ENCODE assay signal across 8 cellular contexts in genomic region chr12:56300644-56301464, GRCh38. TPM values are rescaled to one million over a fixed set of nuclear protein-coding genes. Genes with fewer than 3 reads are reported as not detected.
DNase-seq lines count a peak whose midpoint lies in the region; ATAC-seq, FAIRE-seq and TF ChIP-seq lines count a peak whose summit lies in the region.

No MANE protein-coding gene starts in this region.

- FAIRE-seq in K562 (lab: Jason Lieb, UNC) = peak; percentile 98

- TF ChIP-seq EP300 in K562 (IDR thresholded peaks at IDR 0.05; ENCODE audit: low read length) = peak; percentile 69; the same call in 1 of the 2 replicates

- BruUV-seq in K562 (replicated peaks; lab: Mats Ljungman, UMichigan) = TSS peak; percentile 90

- intact Hi-C loops in K562 (cut with micrococcal nuclease) = loop anchor here (2.0 kb wide), 3 partner anchors 14 to 182 kb away; partner anchors contain the start of genes COQ10A and ZC3H10
- intact Hi-C loops in left colon (cut with DNase I, micrococcal nuclease) = no loop called here
- intact Hi-C loops in tibial artery (cut with DNase I; ENCODE audit: low total_unique reads) = loop anchor here (2.0 kb wide), 1 partner anchor 76 kb away; the partner anchor contains the start of gene NABP2

- CTCF ChIA-PET in AG04450 (lab: Charles Lee) = interaction anchor here (0.9 to 2.3 kb wide), 3 partner anchors 8 to 213 kb away, joined by 3 to 5 read pairs (median 4); no protein-coding TSS in a partner anchor
- CTCF ChIA-PET in K562 (lab: Yijun Ruan, JAX; ENCODE audit: low intra/inter-chr PET ratio) = interaction anchor here (1.1 to 1.5 kb wide), 2 partner anchors 77 to 94 kb away, joined by 4 to 7 read pairs; partner anchors contain the start of gene NABP2

- POLR2A ChIA-PET in AG04450 (lab: Yijun Ruan, JAX) = interaction anchor here (0.6 to 1.7 kb wide), 5 partner anchors 8 to 59 kb away, joined by 3 to 5 read pairs (median 4); partner anchors contain the start of gene STAT2
- POLR2A ChIA-PET in K562 (lab: Yijun Ruan, JAX) = interaction anchor here (0.6 to 3.2 kb wide), 11 partner anchors 7 to 257 kb away, joined by 3 to 18 read pairs (median 3); no protein-coding TSS in a partner anchor

- H3K9me1 ChIP-seq in K562 (ENCODE audit: control insufficient read depth, insufficient read depth, low read length) = no peaks in the 10 kb centered on the region

- no peaks in the 10 kb centered on the region; the same call in 1 of the 2 replicates for H4K20me1 ChIP-seq in K562 (replicated peaks; ENCODE audit: control insufficient read depth, insufficient read depth, low read length)

- ATAC-seq in K562 (peak; percentile 74), left colon (peak; percentile 10), HG03460 (IDR thresholded peaks at IDR 0.05; ENCODE audit: unreplicated experiment) (no peak)

- peaks cover 48% of the 10 kb centered on the region for H3K79me2 ChIP-seq in K562 (ENCODE audit: control insufficient read depth, insufficient read depth, low read length)

- H3K36me3 ChIP-seq in HUES6 (ENCODE audit: control insufficient read depth, insufficient read depth, low read length) (peaks cover 46% of the 10 kb centered on the region), K562 (ENCODE audit: control insufficient read depth, insufficient read depth, low read length) (peaks cover 56% of the 10 kb centered on the region), tibial artery (peaks cover 0 to 17% (median 0%) of the 10 kb centered on the region in 3 donors)

- H3K27me3 ChIP-seq in AG04450 (ENCODE audit: control insufficient read depth, insufficient read depth, low read length) (no peaks in the 10 kb centered on the region), HUES6 (ENCODE audit: control insufficient read depth, insufficient read depth, low read length) (no peaks in the 10 kb centered on the region), K562 (ENCODE audit: control insufficient read depth in 2 of 2, insufficient read depth in 2 of 2, low read length in 2 of 2) (no peaks in the 10 kb centered on the region), tibial artery (no peaks in the 10 kb centered on the region)

- DNase-seq in AG04450 (ENCODE audit: low read depth, low spot score) = no peak
- DNase-seq in K562 (ENCODE audit: extremely low read depth in 1 of 4, low spot score in 3 of 4) = peak; percentile 44 to 95 (median 68)
- peak; percentile 14 to 38 for DNase-seq in left colon
- no peak for DNase-seq in tibial artery
- DNase-seq in SKM-1 treated with dmso at 0.1 percent for 144 hours (lab: John Stamatoyannopoulos, UW; ENCODE audit: unreplicated experiment) = no peak
- no peak for DNase-seq in GM19238 (ENCODE audit: insufficient read length, low spot score)

- peak overlapping the region; percentile 64 for H3K4me3 ChIP-seq in AG04450 (ENCODE audit: low read depth, low read length)
- H3K4me3 ChIP-seq in HUES6 (ENCODE audit: low read depth, low read length) = peak overlapping the region; percentile 97
- peak overlapping the region; percentile 64 for H3K4me3 ChIP-seq in K562
- peak overlapping the region; percentile 79 to 93 for H3K4me3 ChIP-seq in tibial artery

- H3K4me2 ChIP-seq in K562 (ENCODE audit: insufficient read depth, low read length) = peak overlapping the region; percentile 93

- peak overlapping the region; percentile 74 for H3K9ac ChIP-seq in HUES6 (ENCODE audit: low read length)
- H3K9ac ChIP-seq in K562 (ENCODE audit: insufficient read depth in 1 of 2, low read depth in 2 of 2, low read length in 2 of 2) = peak overlapping the region; percentile 87 to 88; a peak in 3 of 4 replicates

- peak overlapping the region; percentile 73 for H3K27ac ChIP-seq in AG04450 (ENCODE audit: low read depth, low read length)
- H3K27ac ChIP-seq in HUES6 (ENCODE audit: low read depth, low read length) = peak overlapping the region; percentile 57
- H3K27ac ChIP-seq in K562 (ENCODE audit: extremely low read depth, low read depth, low read length) = peak overlapping the region; percentile 98
- H3K27ac ChIP-seq in tibial artery = peak overlapping the region; percentile 90

- H3K4me1 ChIP-seq in HUES6 (ENCODE audit: control insufficient read depth, insufficient read depth, low read length) = peaks cover 8% of the 10 kb centered on the region; the same call in 1 of the 2 replicates
- H3K4me1 ChIP-seq in K562 (replicated peaks in 1 of 2; ENCODE audit: control insufficient read depth in 2 of 2, insufficient read depth in 2 of 2, low read length in 2 of 2) = peaks cover 22 to 42% of the 10 kb centered on the region in 2 experiments
- peaks cover 0 to 54% (median 37%) of the 10 kb centered on the region in 4 donors for H3K4me1 ChIP-seq in tibial artery

- WGBS in K562 (ENCODE audit: insufficient coverage, low coverage, missing lambda C conversion rate) = 3% methylated on average over 21 of the region's 21 CpGs

- H2AFZ ChIP-seq in K562 (ENCODE audit: low read depth, low read length) = peak overlapping the region; percentile 85

- no peak for TF ChIP-seq RAD21 in K562 (CRISPR knock-in tag; conservative IDR thresholded peaks at IDR 0.05 in 1 of 2, IDR thresholded peaks at IDR 0.05 in 1 of 2)

- TF ChIP-seq CTCF in AG04450 (IDR thresholded peaks at IDR 0.05; ENCODE audit: low read depth, low read length) (no peak; the same call in 1 of the 2 replicates), K562 (IDR thresholded peaks at IDR 0.05 in 2 of 3, conservative IDR thresholded peaks at IDR 0.05 in 1 of 3; ENCODE audit: insufficient read depth in 2 of 3, low read depth in 1 of 3, low read length in 3 of 3) (no peak), tibial artery (IDR thresholded peaks at IDR 0.05) (no peak)

- in situ Hi-C loops in K562 (cut with MboI) = no loop called here

- H3K9me3 ChIP-seq in AG04450 (ENCODE audit: control insufficient read depth, insufficient read depth, low read length) (no peaks in the 10 kb centered on the region), HUES6 (ENCODE audit: control insufficient read depth, insufficient read depth, low read depth, low read length) (no peaks in the 10 kb centered on the region), K562 (replicated peaks; ENCODE audit: control insufficient read depth, insufficient read depth, low read depth, low read length) (no peaks in the 10 kb centered on the region), tibial artery (no peaks in the 10 kb centered on the region)

- TF ChIP-seq POLR2A in K562 (conservative IDR thresholded peaks at IDR 0.05) = peak; percentile 44

RNA-seq across cellular contexts. Expression of gene CS, which starts 0.7 kb away (rescaled TPM):
- polyA plus RNA-seq in AG04450 (2011; rRNA removed) (167 and 173 TPM in 2 replicates), K562 (2011; rRNA removed) (107 and 183 TPM in 2 replicates), K562 (2014; fragmentation: Illumina TruSeq; extraction: Trizol) (301 and 390 TPM in 2 replicates), K562 (2014; fragmentation: Nextera tagmentation; extraction: Ambion mirVana) (100 to 1,000 TPM in 1 of 2 experiments, 10 to 100 TPM in 1; 99.9 to 239 TPM), K562 (2014; rRNA removed) (109 and 122 TPM in 2 replicates)
- 200 and 232 TPM in 2 replicates for polyA minus RNA-seq in AG04450 (2011; rRNA and poly(A)+ RNA removed)
- total RNA-seq in K562 (2011; cell fraction: chromatin; rRNA removed; ENCODE audit: low replicate concordance) = 232 and 281 TPM in 2 replicates
- total RNA-seq in K562 (2011; cell fraction: nucleolus; rRNA removed) = 149 and 156 TPM in 2 replicates
- 189 and 239 TPM in 2 replicates for total RNA-seq in K562 (2011; cell fraction: nucleoplasm; rRNA removed)
- total RNA-seq in K562 (2014; rRNA removed) (103 and 130 TPM in 2 replicates), K562 (2014; rRNA removed; fragmentation: Illumina TruSeq; extraction: Trizol) (149 and 156 TPM in 2 replicates), K562 (2015; rRNA removed; fragmentation: Illumina TruSeq; extraction: Trizol) (164 and 168 TPM in 2 replicates), K562 (2021) (365 and 375 TPM in 2 replicates), left colon (100 to 1,000 TPM; 304 to 403 TPM)
- 101 and 152 TPM in 2 replicates for polyA plus RNA-seq in K562 (2011; cell fraction: cytosol; rRNA removed)
- 173 and 189 TPM in 2 replicates for polyA plus RNA-seq in K562 (2011; cell fraction: nucleus; rRNA removed)
- polyA plus RNA-seq in K562 (2012) = 183 and 226 TPM in 2 replicates
- polyA minus RNA-seq in K562 (2011; rRNA and poly(A)+ RNA removed) = 150 and 226 TPM in 2 replicates
- 315 and 351 TPM in 2 replicates for polyA minus RNA-seq in K562 (2011; cell fraction: cytosol; rRNA and poly(A)+ RNA removed)
- polyA minus RNA-seq in K562 (2011; cell fraction: nucleus; rRNA and poly(A)+ RNA removed) = 64.2 and 101 TPM in 2 replicates

RNA-seq across cellular contexts. Expression of gene CNPY2, which starts 14.9 kb away (rescaled TPM):
- polyA plus RNA-seq in AG04450 (2011; rRNA removed) (186 and 194 TPM in 2 replicates), K562 (2011; rRNA removed) (181 and 190 TPM in 2 replicates), K562 (2014; fragmentation: Illumina TruSeq; extraction: Trizol) (139 and 142 TPM in 2 replicates), K562 (2014; fragmentation: Nextera tagmentation; extraction: Ambion mirVana) (10 to 100 TPM; 33.8 to 45.0 TPM), K562 (2014; rRNA removed) (163 and 169 TPM in 2 replicates)
- 45.0 and 55.6 TPM in 2 replicates for polyA minus RNA-seq in AG04450 (2011; rRNA and poly(A)+ RNA removed)
- total RNA-seq in K562 (2011; cell fraction: chromatin; rRNA removed; ENCODE audit: low replicate concordance) = 149 and 200 TPM in 2 replicates
- total RNA-seq in K562 (2011; cell fraction: nucleolus; rRNA removed) = 156 TPM in 2 replicates
- 170 and 172 TPM in 2 replicates for total RNA-seq in K562 (2011; cell fraction: nucleoplasm; rRNA removed)
- total RNA-seq in K562 (2014; rRNA removed) (92.1 and 99.8 TPM in 2 replicates), K562 (2014; rRNA removed; fragmentation: Illumina TruSeq; extraction: Trizol) (147 and 150 TPM in 2 replicates), K562 (2015; rRNA removed; fragmentation: Illumina TruSeq; extraction: Trizol) (134 and 138 TPM in 2 replicates), K562 (2021) (126 and 135 TPM in 2 replicates), left colon (10 to 100 TPM; 70.8 to 90.5 TPM)
- polyA plus RNA-seq in K562 (2011; cell fraction: cytosol; rRNA removed) = 120 and 165 TPM in 2 replicates
- polyA plus RNA-seq in K562 (2011; cell fraction: nucleus; rRNA removed) = 78.9 and 103 TPM in 2 replicates
- polyA plus RNA-seq in K562 (2012) = 118 and 164 TPM in 2 replicates
- polyA minus RNA-seq in K562 (2011; rRNA and poly(A)+ RNA removed) = 106 and 114 TPM in 2 replicates
- polyA minus RNA-seq in K562 (2011; cell fraction: cytosol; rRNA and poly(A)+ RNA removed) = 30.3 and 31.9 TPM in 2 replicates
- 22.1 and 38.5 TPM in 2 replicates for polyA minus RNA-seq in K562 (2011; cell fraction: nucleus; rRNA and poly(A)+ RNA removed)

RNA-seq across cellular contexts. Expression of gene PAN2, which starts 32.9 kb away (rescaled TPM):
- polyA plus RNA-seq in AG04450 (2011; rRNA removed) (18.5 and 22.2 TPM in 2 replicates), K562 (2011; rRNA removed) (66.1 and 134 TPM in 2 replicates), K562 (2014; fragmentation: Illumina TruSeq; extraction: Trizol) (29.1 and 35.3 TPM in 2 replicates), K562 (2014; fragmentation: Nextera tagmentation; extraction: Ambion mirVana) (10 to 100 TPM; 15.0 to 23.9 TPM), K562 (2014; rRNA removed) (39.4 and 65.2 TPM in 2 replicates)
- 10.0 and 13.9 TPM in 2 replicates for polyA minus RNA-seq in AG04450 (2011; rRNA and poly(A)+ RNA removed)
- total RNA-seq in K562 (2011; cell fraction: chromatin; rRNA removed; ENCODE audit: low replicate concordance) = 615 and 739 TPM in 2 replicates
- 296 and 318 TPM in 2 replicates for total RNA-seq in K562 (2011; cell fraction: nucleolus; rRNA removed)
- 263 and 299 TPM in 2 replicates for total RNA-seq in K562 (2011; cell fraction: nucleoplasm; rRNA removed)
- total RNA-seq in K562 (2014; rRNA removed) (25.0 and 25.6 TPM in 2 replicates), K562 (2014; rRNA removed; fragmentation: Illumina TruSeq; extraction: Trizol) (25.9 and 26.0 TPM in 2 replicates), K562 (2015; rRNA removed; fragmentation: Illumina TruSeq; extraction: Trizol) (21.6 and 21.7 TPM in 2 replicates), K562 (2021) (40.2 and 51.4 TPM in 2 replicates), left colon (10 to 100 TPM; 46.4 to 53.8 TPM)
- 22.2 and 36.4 TPM in 2 replicates for polyA plus RNA-seq in K562 (2011; cell fraction: cytosol; rRNA removed)
- 942 and 1,795 TPM in 2 replicates for polyA plus RNA-seq in K562 (2011; cell fraction: nucleus; rRNA removed)
- 42.1 and 71.3 TPM in 2 replicates for polyA plus RNA-seq in K562 (2012)
- polyA minus RNA-seq in K562 (2011; rRNA and poly(A)+ RNA removed) = 27.5 and 64.2 TPM in 2 replicates
- polyA minus RNA-seq in K562 (2011; cell fraction: cytosol; rRNA and poly(A)+ RNA removed) = 13.0 and 14.8 TPM in 2 replicates
- polyA minus RNA-seq in K562 (2011; cell fraction: nucleus; rRNA and poly(A)+ RNA removed) = 98.8 and 223 TPM in 2 replicates

RNA-seq across cellular contexts. Expression of gene COQ10A, which starts 34.1 kb away (rescaled TPM):
- 12.1 and 15.6 TPM in 2 replicates for polyA plus RNA-seq in AG04450 (2011; rRNA removed)
- polyA minus RNA-seq in AG04450 (2011; rRNA and poly(A)+ RNA removed) = 5.9 and 8.1 TPM in 2 replicates
- total RNA-seq in K562 (2011; cell fraction: chromatin; rRNA removed; ENCODE audit: low replicate concordance) = 40.5 and 51.5 TPM in 2 replicates
- total RNA-seq in K562 (2011; cell fraction: nucleolus; rRNA removed) = 39.9 and 41.2 TPM in 2 replicates
- total RNA-seq in K562 (2011; cell fraction: nucleoplasm; rRNA removed) = 38.4 and 43.7 TPM in 2 replicates
- total RNA-seq in K562 (2014; rRNA removed) = 11.3 and 14.3 TPM in 2 replicates
- 11.4 and 12.0 TPM in 2 replicates for total RNA-seq in K562 (2014; rRNA removed; fragmentation: Illumina TruSeq; extraction: Trizol)
- total RNA-seq in K562 (2015; rRNA removed; fragmentation: Illumina TruSeq; extraction: Trizol) = 10.0 and 11.0 TPM in 2 replicates
- total RNA-seq in K562 (2021) = 12.7 and 14.2 TPM in 2 replicates
- 26.4 and 31.2 TPM in 2 replicates for polyA plus RNA-seq in K562 (2011; rRNA removed)
- 19.6 and 35.7 TPM in 2 replicates for polyA plus RNA-seq in K562 (2011; cell fraction: cytosol; rRNA removed)
- polyA plus RNA-seq in K562 (2011; cell fraction: nucleus; rRNA removed) = 49.1 and 54.0 TPM in 2 replicates
- 11.8 and 21.5 TPM in 2 replicates for polyA plus RNA-seq in K562 (2012)
- 16.3 and 19.3 TPM in 2 replicates for polyA plus RNA-seq in K562 (2014; fragmentation: Illumina TruSeq; extraction: Trizol)
- 1 to 10 TPM; 3.1 to 5.7 TPM for polyA plus RNA-seq in K562 (2014; fragmentation: Nextera tagmentation; extraction: Ambion mirVana)
- polyA plus RNA-seq in K562 (2014; rRNA removed) = 21.1 and 23.6 TPM in 2 replicates
- polyA minus RNA-seq in K562 (2011; rRNA and poly(A)+ RNA removed) = 15.2 and 18.2 TPM in 2 replicates
- polyA minus RNA-seq in K562 (2011; cell fraction: cytosol; rRNA and poly(A)+ RNA removed) = 5.1 and 7.4 TPM in 2 replicates
- polyA minus RNA-seq in K562 (2011; cell fraction: nucleus; rRNA and poly(A)+ RNA removed) = 7.7 and 12.7 TPM in 2 replicates
- total RNA-seq in left colon = 1 to 10 TPM; 4.1 to 5.3 TPM

RNA-seq across cellular contexts. Expression of gene IL23A, which starts 37.8 kb away (rescaled TPM):
- polyA plus RNA-seq in AG04450 (2011; rRNA removed) (0.19 TPM in 1 of 2 replicates, not detected in the other), K562 (2011; rRNA removed) (4.4 and 21.6 TPM in 2 replicates), K562 (2014; fragmentation: Illumina TruSeq; extraction: Trizol) (20.1 and 22.5 TPM in 2 replicates), K562 (2014; fragmentation: Nextera tagmentation; extraction: Ambion mirVana) (10 to 100 TPM; 36.7 to 37.2 TPM), K562 (2014; rRNA removed) (21.3 and 29.3 TPM in 2 replicates)
- polyA minus RNA-seq in AG04450 (2011; rRNA and poly(A)+ RNA removed) = not detected in 2 replicates
- 5.8 and 7.7 TPM in 2 replicates for total RNA-seq in K562 (2011; cell fraction: chromatin; rRNA removed; ENCODE audit: low replicate concordance)
- total RNA-seq in K562 (2011; cell fraction: nucleolus; rRNA removed) = 6.0 and 10.7 TPM in 2 replicates
- 8.4 and 11.0 TPM in 2 replicates for total RNA-seq in K562 (2011; cell fraction: nucleoplasm; rRNA removed)
- total RNA-seq in K562 (2014; rRNA removed) (7.8 and 8.9 TPM in 2 replicates), K562 (2014; rRNA removed; fragmentation: Illumina TruSeq; extraction: Trizol) (9.0 and 9.1 TPM in 2 replicates), K562 (2015; rRNA removed; fragmentation: Illumina TruSeq; extraction: Trizol) (9.1 TPM in 2 replicates), K562 (2021) (9.6 and 12.5 TPM in 2 replicates), left colon (not detected)
- polyA plus RNA-seq in K562 (2011; cell fraction: cytosol; rRNA removed) = 9.3 and 22.4 TPM in 2 replicates
- 18.8 and 49.0 TPM in 2 replicates for polyA plus RNA-seq in K562 (2011; cell fraction: nucleus; rRNA removed)
- 10.0 and 54.7 TPM in 2 replicates for polyA plus RNA-seq in K562 (2012)
- 0.98 and 2.3 TPM in 2 replicates for polyA minus RNA-seq in K562 (2011; rRNA and poly(A)+ RNA removed)
- polyA minus RNA-seq in K562 (2011; cell fraction: cytosol; rRNA and poly(A)+ RNA removed) = 3.3 TPM in 1 of 2 replicates, not detected in the other
- 0.67 and 3.4 TPM in 2 replicates for polyA minus RNA-seq in K562 (2011; cell fraction: nucleus; rRNA and poly(A)+ RNA removed)

Comparison
In these comparisons a context has a peak if more than half of its experiments do, and no peak if none do; other contexts are left out.
1. DNase-seq: peak in K562 (4 of 4) and left colon (2 of 2); none in AG04450 (single experiment), tibial artery (0 of 2), SKM-1 treated with dmso at 0.1 percent for 144 hours (single experiment) and GM19238 (single experiment).
2. intact Hi-C loops: an anchor here in K562 (2.0 kb wide) and tibial artery (2.0 kb wide); none called in left colon.
3. Peak in every context shown above with its lines, with median percentiles within 50 percentile points of each other: H3K27ac ChIP-seq and H3K4me3 ChIP-seq.